1 cellular context compared by ENCODE assay signal in genomic region chr7:77691892-77692491, GRCh38.
TF ChIP-seq lines count a peak whose summit lies in the region.

No MANE protein-coding gene starts in this region.

TF ChIP-seq in H1, 55 proteins besides CTCF, POLR2A, EP300 and RAD21:
- no peak for TF ChIP-seq SUZ12 (IDR thresholded peaks at IDR 0.05; ENCODE audit: low read length)
- no peak for TF ChIP-seq TAF1 (IDR thresholded peaks at IDR 0.05; ENCODE audit: low read depth, low read length)
- no peak for TF ChIP-seq CTBP2 (IDR thresholded peaks at IDR 0.05; ENCODE audit: borderline replicate concordance, insufficient read depth, insufficient read length, low read length)
- TF ChIP-seq CEBPB (IDR thresholded peaks at IDR 0.05; ENCODE audit: low read depth, low read length), result no peak
- no peak for TF ChIP-seq JUN (IDR thresholded peaks at IDR 0.05; ENCODE audit: low read depth, low read length)
- no peak for TF ChIP-seq CHD7 (IDR thresholded peaks at IDR 0.05; ENCODE audit: insufficient replicate concordance, low read length)
- TF ChIP-seq TEAD4 (IDR thresholded peaks at IDR 0.05; ENCODE audit: low read depth, low read length), result no peak
- TF ChIP-seq RFX5 (IDR thresholded peaks at IDR 0.05; ENCODE audit: borderline replicate concordance, low read depth, low read length), result no peak
- TF ChIP-seq SP4 (IDR thresholded peaks at IDR 0.05; ENCODE audit: low read length), result no peak
- no peak for TF ChIP-seq BCL11A (IDR thresholded peaks at IDR 0.05; ENCODE audit: low read depth in 2 of 2, low read length in 2 of 2)
- TF ChIP-seq HDAC6 (IDR thresholded peaks at IDR 0.05; ENCODE audit: low read depth, low read length), result no peak
- TF ChIP-seq KDM4A (IDR thresholded peaks at IDR 0.05; ENCODE audit: low read depth, low read length, severe bottlenecking), result no peak
- TF ChIP-seq SP2 (IDR thresholded peaks at IDR 0.05; ENCODE audit: low read length), result no peak
- TF ChIP-seq SIRT6 (IDR thresholded peaks at IDR 0.05; ENCODE audit: low read length), result no peak
- TF ChIP-seq ASH2L (IDR thresholded peaks at IDR 0.05; ENCODE audit: low read length), result no peak
- TF ChIP-seq, protein P1, sequence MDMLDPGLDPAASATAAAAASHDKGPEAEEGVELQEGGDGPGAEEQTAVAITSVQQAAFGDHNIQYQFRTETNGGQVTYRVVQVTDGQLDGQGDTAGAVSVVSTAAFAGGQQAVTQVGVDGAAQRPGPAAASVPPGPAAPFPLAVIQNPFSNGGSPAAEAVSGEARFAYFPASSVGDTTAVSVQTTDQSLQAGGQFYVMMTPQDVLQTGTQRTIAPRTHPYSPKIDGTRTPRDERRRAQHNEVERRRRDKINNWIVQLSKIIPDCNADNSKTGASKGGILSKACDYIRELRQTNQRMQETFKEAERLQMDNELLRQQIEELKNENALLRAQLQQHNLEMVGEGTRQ (IDR thresholded peaks at IDR 0.05; ENCODE audit: low read length), result no peak
- no peak for TF ChIP-seq NANOG (IDR thresholded peaks at IDR 0.05; ENCODE audit: insufficient read depth, low read depth, low read length, poor library complexity, severe bottlenecking)
